In the genomic region with DNA sequence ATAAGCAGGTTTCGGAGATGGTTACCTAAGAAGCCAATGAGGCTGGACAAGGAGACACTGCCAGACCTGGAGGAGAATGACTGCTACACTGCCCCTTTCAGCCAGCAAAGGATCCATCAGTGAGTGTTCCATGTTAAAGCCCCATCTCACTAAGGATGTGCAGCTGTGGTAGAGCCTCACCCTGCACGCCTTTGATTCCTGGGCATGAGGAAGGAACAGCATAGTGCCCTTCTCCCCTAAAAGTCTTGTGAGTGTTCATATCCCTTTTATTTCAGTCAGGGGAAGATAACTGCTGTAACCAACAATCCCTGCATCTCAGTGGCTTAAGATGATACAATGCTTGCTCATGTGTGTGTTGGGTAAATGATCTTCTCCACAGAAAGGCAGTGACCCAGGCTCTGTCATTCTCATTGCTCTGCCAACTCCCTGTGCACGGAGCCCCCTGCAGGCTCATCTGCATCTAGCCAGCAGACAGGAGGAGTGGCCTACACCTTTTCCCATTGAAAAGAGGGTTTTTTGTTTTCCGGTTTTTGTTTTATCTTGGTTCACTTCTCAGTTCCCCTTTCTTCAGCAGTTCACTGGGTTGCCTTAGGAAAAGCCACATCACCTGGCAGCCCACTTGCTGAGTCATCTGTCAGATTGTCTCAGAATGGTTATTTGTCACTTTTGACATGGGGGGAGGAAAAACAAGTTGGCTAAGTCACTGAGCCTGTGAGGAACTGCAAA, we compare ENCODE assay signal across 1 cellular context.
TF ChIP-seq lines count a peak whose summit lies in the region.

No MANE protein-coding gene starts in this region.

TF ChIP-seq in IMR-90, 13 proteins besides CTCF, POLR2A, EP300 and RAD21:
- peak; percentile 68 for TF ChIP-seq SMC3 (IDR thresholded peaks at IDR 0.05; ENCODE audit: low read depth, low read length)
- no peak for TF ChIP-seq BHLHE40 (IDR thresholded peaks at IDR 0.05; ENCODE audit: low read depth, low read length)
- no peak for TF ChIP-seq RCOR1 (IDR thresholded peaks at IDR 0.05; ENCODE audit: insufficient replicate concordance, low read length)
